In the genomic region with DNA sequence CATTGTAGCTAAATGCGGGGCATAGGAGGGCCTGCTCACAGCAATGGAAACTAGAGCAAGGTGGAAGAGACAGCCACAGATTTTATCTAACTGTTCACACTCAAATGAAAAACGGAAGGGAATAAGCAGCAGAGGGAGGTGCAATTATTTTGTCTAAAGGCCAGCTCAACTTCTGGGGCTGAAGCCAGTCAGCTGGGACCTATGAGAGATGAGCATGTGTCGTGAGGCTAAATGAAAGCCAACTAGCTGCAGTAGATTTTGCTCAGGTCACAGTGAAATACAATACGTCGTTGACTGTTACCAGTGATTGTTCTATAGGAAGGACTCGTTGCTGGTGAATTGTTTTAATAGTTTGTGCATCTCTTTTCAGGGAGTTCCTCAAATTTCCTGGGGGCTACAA, we compare ENCODE assay signal across 25 cellular contexts. TPM values are rescaled to one million over a fixed set of nuclear protein-coding genes. Genes with fewer than 3 reads are reported as not detected.
"Had no signal": no experiment of that assay in that cellular context is flagged by ENCODE, and none has a peak within 500 bp of the region (broad histone marks: within the 10 kb centered on the region; RNA-seq: fewer than 3 reads in every experiment).

No MANE protein-coding gene starts in this region.

- H3K27me3 Mint-ChIP-seq: brain had no signal

- H3K27ac Mint-ChIP-seq: activated CD4-positive, alpha-beta memory T cell treated with anti-CD3 and anti-CD28 coated beads, Interleukin-2, amount 10 ng/mL, durations not matched to agents 7 days and 5 days; activated CD4-positive, alpha-beta T cell treated with anti-CD3 and anti-CD28 coated beads, Interleukin-2, amount 10 ng/mL, durations not matched to agents 7 days and 5 days; activated naive CD4-positive, alpha-beta T cell treated with anti-CD3 and anti-CD28 coated beads for 36 hours; activated naive CD8-positive, alpha-beta T cell; activated T-helper 17 cell treated with anti-CD3 and anti-CD28 coated beads, Interleukin-2, amount 50 U/mL, for 72 hours had no signal

- H3K36me3 Mint-ChIP-seq: activated naive CD8-positive, alpha-beta T cell had no signal

- H3K9me3 Mint-ChIP-seq: activated CD4-positive, alpha-beta memory T cell treated with anti-CD3 and anti-CD28 coated beads, Interleukin-2, amount 10 ng/mL, durations not matched to agents 7 days and 5 days; activated CD4-positive, alpha-beta T cell treated with anti-CD3 and anti-CD28 coated beads, Interleukin-2, amount 10 ng/mL, durations not matched to agents 7 days and 5 days; activated naive CD4-positive, alpha-beta T cell treated with anti-CD3 and anti-CD28 coated beads for 36 hours; activated T-helper 17 cell treated with anti-CD3 and anti-CD28 coated beads, Interleukin-2, amount 50 U/mL, for 72 hours; brain had no signal

- H3K4me3 Mint-ChIP-seq: activated CD4-positive, alpha-beta memory T cell treated with anti-CD3 and anti-CD28 coated beads, Interleukin-2, amount 10 ng/mL, durations not matched to agents 7 days and 5 days; activated CD4-positive, alpha-beta T cell treated with anti-CD3 and anti-CD28 coated beads, Interleukin-2, amount 10 ng/mL, durations not matched to agents 7 days and 5 days; activated naive CD4-positive, alpha-beta T cell treated with anti-CD3 and anti-CD28 coated beads for 36 hours; activated naive CD8-positive, alpha-beta T cell; activated T-helper 17 cell treated with anti-CD3 and anti-CD28 coated beads, Interleukin-2, amount 50 U/mL, for 72 hours; brain had no signal

- ATAC-seq: activated T-helper 17 cell treated with anti-CD3 and anti-CD28 coated beads, Interleukin-2, amount 50 U/mL, for 72 hours; K562 had no signal

- H3K4me1 Mint-ChIP-seq: activated CD4-positive, alpha-beta memory T cell treated with anti-CD3 and anti-CD28 coated beads, Interleukin-2, amount 10 ng/mL, durations not matched to agents 7 days and 5 days; activated T-helper 17 cell treated with anti-CD3 and anti-CD28 coated beads, Interleukin-2, amount 50 U/mL, for 72 hours had no signal

- DNase-seq: activated CD4-positive, alpha-beta memory T cell treated with anti-CD3 and anti-CD28 coated beads, Interleukin-2, amount 10 ng/mL, durations not matched to agents 7 days and 5 days; activated CD4-positive, alpha-beta T cell treated with anti-CD3 and anti-CD28 coated beads, Interleukin-2, amount 10 ng/mL, durations not matched to agents 7 days and 5 days; activated CD4-positive, CD25-positive, alpha-beta regulatory T cell; activated gamma-delta T cell; activated naive CD4-positive, alpha-beta T cell treated with anti-CD3 and anti-CD28 coated beads for 36 hours; activated T-cell treated with anti-CD3 and anti-CD28 coated beads for 4 hours; activated T-cell treated with anti-CD3 and anti-CD28 coated beads, Interleukin-2, amount 50 U/mL, for 48 hours; amygdala; cerebellar nuclear complex; Karpas-422; NCI-H1048; NCI-H146; NCI-H187 treated with DMSO at 0.1 percent for 48 hours; NCI-H2081 treated with DMSO at 0.1 percent for 48 hours; SIG-M5; T-helper 2 cell; T1000 had no signal

RNA-seq across cellular contexts. Expression of a gene that starts 26.5 kb away (rescaled TPM):
- total RNA-seq: activated naive CD4-positive, alpha-beta T cell treated with anti-CD3 and anti-CD28 coated beads for 36 hours; astrocyte; cardiac muscle cell; K562; RPMI7951 had no signal
- polyA plus RNA-seq: cardiac muscle cell, K562 had no signal

RNA-seq across cellular contexts. Expression of a gene that starts 50.9 kb away (rescaled TPM):
- total RNA-seq: activated CD4-positive, alpha-beta memory T cell treated with anti-CD3 and anti-CD28 coated beads, Interleukin-2, amount 10 ng/mL, durations not matched to agents 7 days and 5 days; activated CD4-positive, alpha-beta T cell treated with anti-CD3 and anti-CD28 coated beads, Interleukin-2, amount 10 ng/mL, durations not matched to agents 7 days and 5 days; activated CD8-positive, alpha-beta memory T cell treated with anti-CD3 and anti-CD28 coated beads for 36 hours; activated naive CD4-positive, alpha-beta T cell treated with anti-CD3 and anti-CD28 coated beads for 36 hours; activated T-helper 17 cell treated with anti-CD3 and anti-CD28 coated beads, Interleukin-2, amount 50 U/mL, for 72 hours; astrocyte; cardiac muscle cell; K562; RPMI7951 had no signal
- polyA plus RNA-seq: cardiac muscle cell, K562 had no signal
